20 cellular contexts compared by ENCODE assay signal in genomic region chr15:26017665-26018064, GRCh38.
DNase-seq lines count a peak whose midpoint lies in the region; ATAC-seq, FAIRE-seq and TF ChIP-seq lines count a peak whose summit lies in the region.
"Had no signal": no experiment of that assay in that cellular context is flagged by ENCODE, and none has a peak within 500 bp of the region (broad histone marks: within the 10 kb centered on the region; RNA-seq: fewer than 3 reads in every experiment).

No MANE protein-coding gene starts in this region.

- H2BK20ac ChIP-seq in H1 (ENCODE audit: low read length) = no peak overlapping the region

- no peak overlapping the region for H2BK12ac ChIP-seq in H1 (ENCODE audit: low read depth, low read length)

- H3K9me3 ChIP-seq in BLaER1 treated with 17β-estradiol and CSF1 and Interleukin-3, amounts not matched to agents 10 nM and 100 nM (replicated peaks in 1 of 11) = peaks cover 0 to 8% (median 0%) of the 10 kb centered on the region in 11 experiments; a peak in 3 of 22 replicates
- H3K9me3 ChIP-seq in H1 (ENCODE audit: insufficient read depth in 2 of 2, low read depth in 1 of 2, low read length in 1 of 2) (no peaks in the 10 kb centered on the region), testis (no peaks in the 10 kb centered on the region)

- no peak overlapping the region for H3K4me3 ChIP-seq in BLaER1 treated with 17β-estradiol and CSF1 and Interleukin-3, amounts not matched to agents 10 nM and 100 nM
- no peak overlapping the region for H3K4me3 ChIP-seq in H1 (ENCODE audit: extremely low read depth in 1 of 4, insufficient read depth in 2 of 4, low read depth in 3 of 4, low read length in 4 of 4)
- H3K4me3 ChIP-seq in testis = peak overlapping the region in 1 of 2 donors; percentile 14
- H3K4me3 ChIP-seq: GM12878, GM23248 had no signal

- no peak overlapping the region for H4K5ac ChIP-seq in H1 (ENCODE audit: insufficient read length, low read depth, low read length)

- H3K4me1 Mint-ChIP-seq in neural crest cell = no peaks in the 10 kb centered on the region
- H3K4me1 Mint-ChIP-seq: CD14-positive monocyte; CD8-positive, alpha-beta memory T cell had no signal

- H3K27me3 ChIP-seq in BLaER1 treated with 17β-estradiol and CSF1 and Interleukin-3, amounts not matched to agents 10 nM and 100 nM = no peaks in the 10 kb centered on the region; a peak in 1 of 22 replicates
- H3K27me3 ChIP-seq in H1 (replicated peaks in 1 of 4; ENCODE audit: control insufficient read depth in 3 of 4, extremely low read depth in 1 of 4, insufficient read depth in 3 of 4, low read length in 3 of 4) = no peaks in the 10 kb centered on the region; a peak in 1 of 7 replicates
- no peaks in the 10 kb centered on the region for H3K27me3 ChIP-seq in testis

- no peak overlapping the region for H3K9ac ChIP-seq in BLaER1 treated with 17β-estradiol and CSF1 and Interleukin-3, amounts not matched to agents 10 nM and 100 nM
- no peak overlapping the region for H3K9ac ChIP-seq in H1 (replicated peaks in 1 of 4; ENCODE audit: extremely low read depth in 1 of 4, low read depth in 3 of 4, low read length in 3 of 4)
- H3K9ac ChIP-seq: GM23248 had no signal

- H3K79me2 ChIP-seq in H1 (ENCODE audit: control insufficient read depth in 1 of 2, insufficient read depth in 2 of 2, low read length in 2 of 2) = no peaks in the 10 kb centered on the region

- 0 out of 2 replicates have a peak overlapping the region, but pooled peaks have one; percentile 31 for H2AFZ ChIP-seq in H1 (ENCODE audit: low read length)
- H2AFZ ChIP-seq: GM23248 had no signal

- peaks cover 0 to 41% (median 31%) of the 10 kb centered on the region in 10 experiments; a peak in 14 of 20 replicates for H3K4me1 ChIP-seq in BLaER1 treated with 17β-estradiol and CSF1 and Interleukin-3, amounts not matched to agents 10 nM and 100 nM
- H3K4me1 ChIP-seq in H1 (replicated peaks in 1 of 4; ENCODE audit: control insufficient read depth in 3 of 4, insufficient read depth in 4 of 4, low read length in 3 of 4) = no peaks in the 10 kb centered on the region
- no peaks in the 10 kb centered on the region for H3K4me1 ChIP-seq in testis

- H4K8ac ChIP-seq in H1 (ENCODE audit: extremely low read depth, insufficient read depth, low read length) = no peak overlapping the region; the same call in 1 of the 2 replicates

- no peak overlapping the region for H3K18ac ChIP-seq in H1 (ENCODE audit: extremely low read depth, low read length)

- no peak overlapping the region for H3K4me3 Mint-ChIP-seq in neural crest cell
- H3K4me3 Mint-ChIP-seq: CD14-positive monocyte; CD4-positive, alpha-beta T cell; CD8-positive, alpha-beta memory T cell; H9 had no signal

- no peaks in the 10 kb centered on the region for H3K27me3 Mint-ChIP-seq in neural crest cell (ENCODE audit: low read depth)

- H3K79me1 ChIP-seq in H1 (ENCODE audit: low read depth, low read length) = no peaks in the 10 kb centered on the region

- no peaks in the 10 kb centered on the region for H4K20me1 ChIP-seq in BLaER1 treated with 17β-estradiol and CSF1 and Interleukin-3, amounts not matched to agents 10 nM and 100 nM
- no peaks in the 10 kb centered on the region for H4K20me1 ChIP-seq in H1 (replicated peaks in 1 of 2; ENCODE audit: control insufficient read depth in 1 of 2, insufficient read depth in 2 of 2, low read length in 2 of 2)

- no peaks in the 10 kb centered on the region for H3K9me3 Mint-ChIP-seq in neural crest cell
- H3K9me3 Mint-ChIP-seq: CD4-positive, alpha-beta T cell; H9 had no signal

- H3K4ac ChIP-seq in H1 (replicated peaks; ENCODE audit: insufficient read length, low read depth, low read length) = no peak overlapping the region

- no peaks in the 10 kb centered on the region for H3K36me3 Mint-ChIP-seq in neural crest cell (ENCODE audit: low read depth)
- H3K36me3 Mint-ChIP-seq: CD14-positive monocyte had no signal

- 88% methylated on average over 7 of the region's 7 CpGs; no CpG with 5 or more reads in 1 of the 2 experiments for WGBS in H1 (ENCODE audit: extremely low coverage in 1 of 2, insufficient coverage in 1 of 2, insufficient read length in 1 of 2, insufficient replicate concordance in 2 of 2, low coverage in 1 of 2, low lambda C conversion rate in 2 of 2, missing lambda C conversion rate in 1 of 2), 2 experiments
- WGBS in testis, 2 donors = 77 to 81% methylated on average over 7 of the region's 7 CpGs

- H3K56ac ChIP-seq in H1 (replicated peaks; ENCODE audit: insufficient read length, low read depth, low read length) = no peak overlapping the region

- no peak overlapping the region for H3K27ac ChIP-seq in BLaER1 treated with 17β-estradiol and CSF1 and Interleukin-3, amounts not matched to agents 10 nM and 100 nM
- H3K27ac ChIP-seq in H1 (ENCODE audit: low read depth, low read length) (no peak overlapping the region), testis (no peak overlapping the region)
- H3K27ac ChIP-seq: GM23248 had no signal

- H3K23ac ChIP-seq in H1 (ENCODE audit: insufficient read length) = no peak overlapping the region

- no peak overlapping the region for H2BK15ac ChIP-seq in H1 (ENCODE audit: low read length)

- no peak for TF ChIP-seq RAD21 in H1 (IDR thresholded peaks at IDR 0.05 in 1 of 2, conservative IDR thresholded peaks at IDR 0.05 in 1 of 2; ENCODE audit: low read depth in 2 of 2, low read length in 2 of 2)

- POLR2A ChIA-PET in H1 (lab: Charles Lee; ENCODE audit: partially characterized antibody) = no interaction called here

- CTCF ChIA-PET in H1 (lab: Charles Lee; ENCODE audit: partially characterized antibody) = interaction anchor here (1.1 to 1.4 kb wide), 2 partner anchors 78 to 84 kb away, joined by 3 read pairs; no protein-coding TSS in a partner anchor

- H3K4me2 ChIP-seq in BLaER1 treated with 17β-estradiol and CSF1 and Interleukin-3, amounts not matched to agents 10 nM and 100 nM = peak overlapping the region in 8 of 11 experiments; percentile 31 to 71 (median 57); a peak in 14 of 22 replicates
- H3K4me2 ChIP-seq in H1 (ENCODE audit: insufficient read depth in 1 of 2, low read depth in 2 of 2, low read length in 2 of 2) = no peak overlapping the region

- no peak overlapping the region for H2AK5ac ChIP-seq in H1 (ENCODE audit: low read depth, low read length)

- no peak overlapping the region for H2BK120ac ChIP-seq in H1 (replicated peaks; ENCODE audit: low read depth, low read length)

- no peak for TF ChIP-seq EP300 in H1 (IDR thresholded peaks at IDR 0.05; ENCODE audit: borderline replicate concordance in 1 of 2, low read depth in 2 of 2, low read length in 2 of 2)

- TF ChIP-seq POLR2A in H1 (IDR thresholded peaks at IDR 0.05; ENCODE audit: control extremely low read depth in 1 of 2, low read depth in 2 of 2, low read length in 2 of 2) (no peak), testis (IDR thresholded peaks at IDR 0.05) (no peak)

- H2BK5ac ChIP-seq in H1 (ENCODE audit: low read depth, low read length) = no peak overlapping the region

- no peak overlapping the region for H3K14ac ChIP-seq in H1 (ENCODE audit: insufficient read length)

- no peaks in the 10 kb centered on the region for H3K23me2 ChIP-seq in H1 (ENCODE audit: low read depth, low read length)

- no peak for FAIRE-seq in H1 (lab: Jason Lieb, UNC)
- FAIRE-seq: D721Med, GM12878, GM19239 had no signal

- no peaks in the 10 kb centered on the region for H3K36me3 ChIP-seq in BLaER1 treated with 17β-estradiol and CSF1 and Interleukin-3, amounts not matched to agents 10 nM and 100 nM
- H3K36me3 ChIP-seq in H1 (ENCODE audit: control insufficient read depth in 2 of 4, insufficient read depth in 4 of 4, low read length in 3 of 4) = no peaks in the 10 kb centered on the region
- no peaks in the 10 kb centered on the region for H3K36me3 ChIP-seq in testis (ENCODE audit: low read depth, missing control alignments)

- ATAC-seq in HG02610 (IDR thresholded peaks at IDR 0.05; ENCODE audit: unreplicated experiment) = no peak
- ATAC-seq: GM12878, HCT116 had no signal

- no peak for DNase-seq in H1 (ENCODE audit: low read depth in 1 of 2, low spot score in 2 of 2)
- DNase-seq in neural crest cell (ENCODE audit: low read depth, low spot score) = no peak
- DNase-seq in testis = peak; percentile 36
- DNase-seq in activated CD4-positive, CD25-positive, alpha-beta regulatory T cell treated with anti-CD3 and anti-CD28 coated beads, Interleukin-2, amount 50 U/mL, for 72 hours = no peak
- DNase-seq in cerebellar cortex (ENCODE audit: low spot score) = no peak
- DNase-seq: CD4-positive, alpha-beta T cell; CD8-positive, alpha-beta memory T cell; DMS 273 treated with DMSO at 0.1 percent for 48 hours; DMS79; EL; GDM1; GM23248; H9 had no signal

- H4K91ac ChIP-seq in H1 (replicated peaks; ENCODE audit: insufficient read length, low read length) = no peak overlapping the region

- TF ChIP-seq CTCF in H1 (IDR thresholded peaks at IDR 0.05; ENCODE audit: control extremely low read depth in 1 of 3, insufficient read depth in 1 of 3, low read depth in 1 of 3, low read length in 3 of 3) = no peak
- no peak for TF ChIP-seq CTCF in neural crest cell (conservative IDR thresholded peaks at IDR 0.05)
- TF ChIP-seq CTCF in testis (IDR thresholded peaks at IDR 0.05) = no peak

- peak overlapping the region; percentile 85 for H3K27ac Mint-ChIP-seq in neural crest cell (ENCODE audit: unreplicated experiment)
- H3K27ac Mint-ChIP-seq: CD14-positive monocyte; CD4-positive, alpha-beta T cell; CD8-positive, alpha-beta memory T cell; H9 had no signal

- intact Hi-C loops in testis (cut with DNase I; ENCODE audit: low total_unique reads) = no loop called here

TF ChIP-seq in H1, 55 proteins besides CTCF, POLR2A, EP300 and RAD21:
- no peak for TF ChIP-seq JUN (IDR thresholded peaks at IDR 0.05; ENCODE audit: low read depth, low read length)
- TF ChIP-seq RXRA (IDR thresholded peaks at IDR 0.05; ENCODE audit: insufficient read depth, low read depth, low read length) = no peak
- TF ChIP-seq E2F6 (IDR thresholded peaks at IDR 0.05) = no peak
- no peak for TF ChIP-seq BACH1 (IDR thresholded peaks at IDR 0.05; ENCODE audit: low read length)
- TF ChIP-seq ASH2L (IDR thresholded peaks at IDR 0.05; ENCODE audit: low read length) = no peak
TF ChIP-seq in H1: peak in this region for 0.

Comparison
In these comparisons a context has a peak if more than half of its experiments do, and no peak if none do; other contexts are left out.
1. H3K4me2 ChIP-seq: peak in BLaER1 treated with 17β-estradiol and CSF1 and Interleukin-3, amounts not matched to agents 10 nM and 100 nM (8 of 11); none in H1 (0 of 2).